Comparison of ENCODE assay signal across 25 cellular contexts in genomic region chr10:98363188-98363587, GRCh38. TPM values are rescaled to one million over a fixed set of nuclear protein-coding genes. Genes with fewer than 3 reads are reported as not detected.
DNase-seq lines count a peak whose midpoint lies in the region; ATAC-seq, FAIRE-seq and TF ChIP-seq lines count a peak whose summit lies in the region.
"Had no signal": no experiment of that assay in that cellular context is flagged by ENCODE, and none has a peak within 500 bp of the region (broad histone marks: within the 10 kb centered on the region; RNA-seq: fewer than 3 reads in every experiment).

No MANE protein-coding gene starts in this region.

- FAIRE-seq in HTR-8/SVneo (lab: Jason Lieb, UNC): no peak
- FAIRE-seq: endothelial cell of umbilical vein had no signal

- peak; percentile 84 for DNase-seq in HT-29 (ENCODE audit: low spot score)
- DNase-seq in mucosa of gallbladder (ENCODE audit: low spot score): peak; percentile 44
- no peak for DNase-seq in HTR-8/SVneo (ENCODE audit: insufficient read length, low spot score)
- DNase-seq in dedifferentiated amniotic fluid mesenchymal stem cell (ENCODE audit: extremely low spot score): no peak
- no peak for DNase-seq in kidney glomerular epithelial cell (lab: John Stamatoyannopoulos, UW)
- DNase-seq: ACHN; activated CD4-positive, alpha-beta T cell treated with anti-CD3 and anti-CD28 coated beads for 4 hours; activated T-cell treated with anti-CD3 and anti-CD28 coated beads for 4 hours; amygdala; brain microvascular endothelial cell; CD8-positive, alpha-beta memory T cell; GF-D8; hippocampal formation; NCI-H1105; NCI-H187; NCI-H524 treated with DMSO at 0.1 percent for 48 hours; nephron progenitor cell; Peyer's patch; SHP77; stimulated activated naive CD4-positive, alpha-beta T cell treated with Interleukin-2 at 50 U/mL for 16 hours had no signal

- H3K27ac ChIP-seq in 22Rv1 (peak overlapping the region; percentile 40), VCaP (peak overlapping the region; percentile 95)
- H3K27ac ChIP-seq: brain microvascular endothelial cell, Peyer's patch, vagina had no signal

- no peak for ATAC-seq in HG02970 (IDR thresholded peaks at IDR 0.05; ENCODE audit: low FRiP score, unreplicated experiment)

- no peak for TF ChIP-seq CTCF in 22Rv1 (IDR thresholded peaks at IDR 0.05)
- no peak for TF ChIP-seq CTCF in VCaP (conservative IDR thresholded peaks at IDR 0.05)

RNA-seq across cellular contexts. Expression of gene PYROXD2, which starts 51.8 kb away (rescaled TPM):
- total RNA-seq in HT-29 (2014; rRNA removed; shearing (Covaris generic)): 10.8 and 20.9 TPM in 2 replicates
- total RNA-seq in mucosa of gallbladder: 23.1 TPM

Comparison
In these comparisons a context has a peak if more than half of its experiments do, and no peak if none do; other contexts are left out.
1. DNase-seq: peak in HT-29 (single experiment) and mucosa of gallbladder (single experiment); none in HTR-8/SVneo (single experiment), dedifferentiated amniotic fluid mesenchymal stem cell (single experiment) and kidney glomerular epithelial cell (single experiment).